Comparison of ENCODE assay signal across 8 cellular contexts in genomic region chr1:23959461-23960290, GRCh38. TPM values are rescaled to one million over a fixed set of nuclear protein-coding genes. Genes with fewer than 3 reads are reported as not detected.
DNase-seq lines count a peak whose midpoint lies in the region; ATAC-seq lines count a peak whose summit lies in the region.

A gene with protein sequence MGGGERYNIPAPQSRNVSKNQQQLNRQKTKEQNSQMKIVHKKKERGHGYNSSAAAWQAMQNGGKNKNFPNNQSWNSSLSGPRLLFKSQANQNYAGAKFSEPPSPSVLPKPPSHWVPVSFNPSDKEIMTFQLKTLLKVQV (plus strand): TSS chr1:23959828. CDS start chr1:23961458, 1,630 bp downstream.

- H3K9me3 ChIP-seq in NT2/D1 (ENCODE audit: insufficient read depth, low read length) (no peaks in the 10 kb centered on the region), endocrine pancreas (ENCODE audit: control insufficient read depth, low read length) (no peaks in the 10 kb centered on the region)

- H3K9ac ChIP-seq in NT2/D1 (ENCODE audit: insufficient read length, low read depth) (peak within 1 kb of the TSS; percentile 97), endocrine pancreas (ENCODE audit: control insufficient read depth, insufficient read depth, low read length) (peak within 1 kb of the TSS; percentile 89)

- H3K36me3 ChIP-seq in NT2/D1 (ENCODE audit: insufficient read depth, insufficient read length, low read length) (peaks cover 25% of the 10 kb centered on the region), endocrine pancreas (ENCODE audit: control insufficient read depth, insufficient read depth, low read length) (peaks cover 5% of the 10 kb centered on the region)

- H3K4me3 ChIP-seq in NT2/D1 (ENCODE audit: insufficient read length, low read depth): peak within 1 kb of the TSS; percentile 88
- H3K4me3 ChIP-seq in endocrine pancreas (ENCODE audit: control insufficient read depth, insufficient read depth, low read length): peak within 1 kb of the TSS; percentile 97

- no peaks in the 10 kb centered on the region for H3K27me3 ChIP-seq in NT2/D1 (ENCODE audit: insufficient read depth, insufficient read length)
- H3K27me3 ChIP-seq in endocrine pancreas (ENCODE audit: control insufficient read depth, insufficient read depth, low read length): no peaks in the 10 kb centered on the region

- H3K4me1 ChIP-seq in NT2/D1 (ENCODE audit: insufficient read depth, insufficient read length) (peaks cover 4% of the 10 kb centered on the region), endocrine pancreas (ENCODE audit: control insufficient read depth, insufficient read depth, low read length) (peaks cover 27% of the 10 kb centered on the region)

- DNase-seq in COLO668 (lab: John Stamatoyannopoulos, UW; ENCODE audit: unreplicated experiment) (peak; percentile 100), HUDEP-2 (lab: John Stamatoyannopoulos, UW; ENCODE audit: unreplicated experiment in 76 of 76) (peak; percentile 29 to 96 (median 92)), NT2/D1 (ENCODE audit: low read depth, low spot score) (peak; percentile 95), mesenteric fat pad (ENCODE audit: low spot score) (peak; percentile 99)
- DNase-seq in activated CD8-positive, alpha-beta memory T cell treated with anti-CD3 and anti-CD28 coated beads, Interleukin-2, amount 50 U/mL, for 1 hour (ENCODE audit: extremely low read depth): peak; percentile 86
- peak; percentile 90 for DNase-seq in stimulated activated CD8-positive, alpha-beta memory T cell treated with anti-CD3 and anti-CD28 coated beads, Interleukin-15, amount 100 ng/mL, for 24 hours (ENCODE audit: low read depth)

- peak; percentile 82 for ATAC-seq in GM21381 (IDR thresholded peaks at IDR 0.05; ENCODE audit: unreplicated experiment)

RNA-seq across cellular contexts. Expression of the gene that starts here (rescaled TPM):
- 94.5 TPM for total RNA-seq in mesenteric fat pad

Comparison
In these comparisons a context has a peak if more than half of its experiments do, and no peak if none do; other contexts are left out.
1. Peak in every context shown above with its lines: DNase-seq, ATAC-seq and H3K4me3 ChIP-seq.